In genomic region chr16:868386-868755, GRCh38 we compare ENCODE assay signal across 25 cellular contexts.
"Had no signal": no experiment of that assay in that cellular context is flagged by ENCODE, and none has a peak within 500 bp of the region (broad histone marks: within the 10 kb centered on the region; RNA-seq: fewer than 3 reads in every experiment).

No MANE protein-coding gene starts in this region.

- H3K27ac Mint-ChIP-seq: activated B cell treated with CpG ODN at 0.5 μM for 24 hours; activated CD4-positive, alpha-beta T cell treated with anti-CD3 and anti-CD28 coated beads, Interleukin-2, amount 10 ng/mL, durations not matched to agents 24 days and 14 days; activated CD8-positive, alpha-beta memory T cell treated with anti-CD3 and anti-CD28 coated beads, Interleukin-2, amount 10 ng/mL, durations not matched to agents 7 days and 5 days; activated naive CD4-positive, alpha-beta T cell treated with anti-CD3 and anti-CD28 coated beads, Interleukin-2, amount 50 U/mL, for 24 hours; activated T-cell treated with anti-CD3 and anti-CD28 coated beads, Interleukin-2, amount 50 U/mL, for 24 hours; activated T-helper 1 cell treated with anti-CD3 and anti-CD28 coated beads, Interleukin-12 subunit alpha, Interleukin-12 subunit beta, Interleukin-2, Interleukin-4 antibody, amounts not matched to agents 30 ng/mL and 10 ng/mL and 1 ng/mL, durations not matched to agents 14 hours and 24 hours and 36 hours; T-helper 17 cell had no signal

- H3K27me3 Mint-ChIP-seq: activated B cell treated with CpG ODN at 0.5 μM for 24 hours; activated CD4-positive, alpha-beta T cell treated with anti-CD3 and anti-CD28 coated beads, Interleukin-2, amount 10 ng/mL, durations not matched to agents 24 days and 14 days; activated CD8-positive, alpha-beta memory T cell treated with anti-CD3 and anti-CD28 coated beads, Interleukin-2, amount 10 ng/mL, durations not matched to agents 7 days and 5 days; activated naive CD4-positive, alpha-beta T cell treated with anti-CD3 and anti-CD28 coated beads, Interleukin-2, amount 50 U/mL, for 24 hours; activated T-cell treated with anti-CD3 and anti-CD28 coated beads, Interleukin-2, amount 50 U/mL, for 24 hours; T-helper 17 cell had no signal

- H3K4me1 Mint-ChIP-seq: activated CD4-positive, alpha-beta T cell treated with anti-CD3 and anti-CD28 coated beads, Interleukin-2, amount 10 ng/mL, durations not matched to agents 24 days and 14 days; activated CD8-positive, alpha-beta memory T cell treated with anti-CD3 and anti-CD28 coated beads, Interleukin-2, amount 10 ng/mL, durations not matched to agents 7 days and 5 days; activated naive CD4-positive, alpha-beta T cell treated with anti-CD3 and anti-CD28 coated beads, Interleukin-2, amount 50 U/mL, for 24 hours; T-helper 17 cell had no signal

- H3K4me3 ChIP-seq: breast epithelium, MG63, Peyer's patch had no signal

- FAIRE-seq: TTC549 had no signal

- H3K4me3 Mint-ChIP-seq: activated B cell treated with CpG ODN at 0.5 μM for 24 hours; activated CD4-positive, alpha-beta T cell treated with anti-CD3 and anti-CD28 coated beads, Interleukin-2, amount 10 ng/mL, durations not matched to agents 24 days and 14 days; activated CD8-positive, alpha-beta memory T cell treated with anti-CD3 and anti-CD28 coated beads, Interleukin-2, amount 10 ng/mL, durations not matched to agents 7 days and 5 days; activated naive CD4-positive, alpha-beta T cell treated with anti-CD3 and anti-CD28 coated beads, Interleukin-2, amount 50 U/mL, for 24 hours; activated T-cell treated with anti-CD3 and anti-CD28 coated beads, Interleukin-2, amount 50 U/mL, for 24 hours; activated T-helper 1 cell treated with anti-CD3 and anti-CD28 coated beads, Interleukin-12 subunit alpha, Interleukin-12 subunit beta, Interleukin-2, Interleukin-4 antibody, amounts not matched to agents 30 ng/mL and 10 ng/mL and 1 ng/mL, durations not matched to agents 14 hours and 24 hours and 36 hours; T-helper 17 cell had no signal

- H3K4me1 ChIP-seq: breast epithelium, Peyer's patch had no signal

- H3K9me3 ChIP-seq: breast epithelium, MG63, Peyer's patch had no signal

- H3K27ac ChIP-seq: breast epithelium, Peyer's patch, RWPE1 had no signal

- H3K27me3 ChIP-seq: breast epithelium, MG63, Peyer's patch had no signal

- DNase-seq: activated B cell treated with CpG ODN at 0.5 μM for 24 hours; activated CD4-positive, alpha-beta T cell treated with anti-CD3 and anti-CD28 coated beads for 1 hour; activated CD4-positive, alpha-beta T cell treated with anti-CD3 and anti-CD28 coated beads, Interleukin-2, amount 10 ng/mL, durations not matched to agents 24 days and 14 days; activated CD4-positive, alpha-beta T cell treated with anti-CD3 and anti-CD28 coated beads, Interleukin-2, amount 50 U/mL, for 48 hours; activated CD8-positive, alpha-beta memory T cell treated with anti-CD3 and anti-CD28 coated beads, Interleukin-2, amount 10 ng/mL, durations not matched to agents 7 days and 5 days; activated effector memory CD4-positive, alpha-beta T cell treated with Interleukin-2 at 50 U/mL for 16 hours; activated naive CD4-positive, alpha-beta T cell; activated T-cell treated with anti-CD3 and anti-CD28 coated beads, Interleukin-2, amount 50 U/mL, for 24 hours; MG63; MV-4-11; NCI-H1092 treated with DMSO at 0.1 percent for 48 hours; NCI-H1417 treated with DMSO at 0.1 percent for 48 hours; NCI-H1694 treated with DMSO at 0.1 percent for 48 hours; NCI-H2081; NCI-H446; NCI-H524; Peyer's patch; SHP77 treated with DMSO at 0.1 percent for 48 hours; T-helper 17 cell; T-helper 9 cell had no signal

- H3K36me3 ChIP-seq: breast epithelium, MG63 had no signal

- H3K36me3 Mint-ChIP-seq: activated CD8-positive, alpha-beta memory T cell treated with anti-CD3 and anti-CD28 coated beads, Interleukin-2, amount 10 ng/mL, durations not matched to agents 7 days and 5 days had no signal

- H3K9me3 Mint-ChIP-seq: activated B cell treated with CpG ODN at 0.5 μM for 24 hours; activated CD4-positive, alpha-beta T cell treated with anti-CD3 and anti-CD28 coated beads, Interleukin-2, amount 10 ng/mL, durations not matched to agents 24 days and 14 days; activated T-helper 1 cell treated with anti-CD3 and anti-CD28 coated beads, Interleukin-12 subunit alpha, Interleukin-12 subunit beta, Interleukin-2, Interleukin-4 antibody, amounts not matched to agents 30 ng/mL and 10 ng/mL and 1 ng/mL, durations not matched to agents 14 hours and 24 hours and 36 hours had no signal

- ATAC-seq: activated CD8-positive, alpha-beta memory T cell treated with anti-CD3 and anti-CD28 coated beads, Interleukin-2, amount 10 ng/mL, durations not matched to agents 7 days and 5 days; T-helper 17 cell had no signal
